11 cellular contexts compared by ENCODE assay signal in genomic region chr19:17108453-17108784, GRCh38. TPM values are rescaled to one million over a fixed set of nuclear protein-coding genes. Genes with fewer than 3 reads are reported as not detected.
DNase-seq lines count a peak whose midpoint lies in the region; ATAC-seq and TF ChIP-seq lines count a peak whose summit lies in the region.
"Had no signal": no experiment of that assay in that cellular context is flagged by ENCODE, and none has a peak within 500 bp of the region (broad histone marks: within the 10 kb centered on the region; RNA-seq: fewer than 3 reads in every experiment).

No MANE protein-coding gene starts in this region.

- no peak for ATAC-seq in activated naive CD4-positive, alpha-beta T cell treated with anti-CD3 and anti-CD28 coated beads, Interleukin-2, amount 50 U/mL, for 72 hours
- no peak for ATAC-seq in HG03196 (IDR thresholded peaks at IDR 0.05; ENCODE audit: unreplicated experiment)

- TF ChIP-seq CTCF in AG04450 (IDR thresholded peaks at IDR 0.05; ENCODE audit: low read depth, low read length) = no peak
- no peak for TF ChIP-seq CTCF in OCI-LY3 (IDR thresholded peaks at IDR 0.05; ENCODE audit: low read depth, low read length)
- TF ChIP-seq CTCF in esophagus squamous epithelium (IDR thresholded peaks at IDR 0.05) = no peak

- no peak overlapping the region for H4K8ac ChIP-seq in neuronal stem cell (ENCODE audit: low read depth, low read length)

- H3K9me3 ChIP-seq in AG04450 (ENCODE audit: control insufficient read depth, insufficient read depth, low read length) = no peaks in the 10 kb centered on the region
- H3K9me3 ChIP-seq in OCI-LY3 (ENCODE audit: insufficient read depth, low read length) = no peaks in the 10 kb centered on the region
- H3K9me3 ChIP-seq in esophagus squamous epithelium = no peaks in the 10 kb centered on the region
- no peaks in the 10 kb centered on the region for H3K9me3 ChIP-seq in neuronal stem cell (replicated peaks in 1 of 2; ENCODE audit: control insufficient read depth in 2 of 2, insufficient read depth in 1 of 2, low read depth in 1 of 2, low read length in 2 of 2)

- DNase-seq in AG04450 (ENCODE audit: low read depth, low spot score) (no peak), esophagus squamous epithelium (lab: John Stamatoyannopoulos, UW) (no peak), ureter (ENCODE audit: low spot score) (no peak), neuronal stem cell (ENCODE audit: low spot score) (no peak)
- DNase-seq in activated naive CD4-positive, alpha-beta T cell treated with anti-CD3 and anti-CD28 coated beads, Interleukin-2, amount 50 U/mL, for 72 hours (ENCODE audit: low spot score in 2 of 2) = no peak
- DNase-seq: small intestine; stimulated activated naive CD4-positive, alpha-beta T cell; T-helper 2 cell had no signal

- no peak overlapping the region for H2AK5ac ChIP-seq in neuronal stem cell (ENCODE audit: low read depth, low read length)

- H4K91ac ChIP-seq in neuronal stem cell (ENCODE audit: low read depth, low read length, poor library complexity) = no peak overlapping the region

- H3K9ac ChIP-seq in OCI-LY3 (ENCODE audit: low read length) = peak overlapping the region; percentile 26; the same call in 1 of the 2 replicates
- no peak overlapping the region for H3K9ac ChIP-seq in rectal smooth muscle tissue (ENCODE audit: low read length)
- no peak overlapping the region for H3K9ac ChIP-seq in neuronal stem cell (ENCODE audit: low read depth, low read length, poor library complexity)

- H3K14ac ChIP-seq in neuronal stem cell (ENCODE audit: low read length) = no peak overlapping the region

- H2BK5ac ChIP-seq in neuronal stem cell (ENCODE audit: low read length) = no peak overlapping the region

- peaks cover 0 to 1% of the 10 kb centered on the region in 2 donors for H3K36me3 Mint-ChIP-seq in activated naive CD4-positive, alpha-beta T cell treated with anti-CD3 and anti-CD28 coated beads, Interleukin-2, amount 50 U/mL, for 72 hours

- CTCF ChIA-PET in AG04450 (lab: Charles Lee) = no interaction called here

- H3K4me3 ChIP-seq in AG04450 (ENCODE audit: low read depth, low read length) (peak overlapping the region; percentile 15; the same call in 1 of the 2 replicates), OCI-LY3 (ENCODE audit: low read length) (no peak overlapping the region), esophagus squamous epithelium (peak overlapping the region in 1 of 4 donors; percentile 32), rectal smooth muscle tissue (ENCODE audit: low read length) (peak overlapping the region; percentile 7), neuronal stem cell (ENCODE audit: low read length in 2 of 2) (no peak overlapping the region)

- intact Hi-C loops in esophagus squamous epithelium (cut with DNase I) = no loop called here

- no peak overlapping the region for H2BK15ac ChIP-seq in neuronal stem cell (ENCODE audit: low read length)

- peaks cover 24% of the 10 kb centered on the region for H4K20me1 ChIP-seq in OCI-LY3 (ENCODE audit: insufficient read depth, low read length)

- no peaks in the 10 kb centered on the region for H3K9me3 Mint-ChIP-seq in activated naive CD4-positive, alpha-beta T cell treated with anti-CD3 and anti-CD28 coated beads, Interleukin-2, amount 50 U/mL, for 72 hours

- no peak overlapping the region for H3K18ac ChIP-seq in neuronal stem cell (ENCODE audit: low read length)

- no peak overlapping the region for H2BK120ac ChIP-seq in neuronal stem cell (ENCODE audit: low read depth, low read length)

- peak overlapping the region; percentile 21 for H3K4me2 ChIP-seq in OCI-LY3 (ENCODE audit: low read length)
- H3K4me2 ChIP-seq in neuronal stem cell (ENCODE audit: insufficient read depth, low read length, poor library complexity, severe bottlenecking) = no peak overlapping the region

- no peak overlapping the region for H3K23ac ChIP-seq in neuronal stem cell (ENCODE audit: low read depth, low read length, poor library complexity)

- WGBS in esophagus squamous epithelium, 2 donors = 47 to 60% methylated on average over 3 to 4 of the region's 4 CpGs
- WGBS in neuronal stem cell (ENCODE audit: extremely low coverage in 2 of 2, insufficient read length in 2 of 2, insufficient replicate concordance in 1 of 2), 2 donors = no CpG with 5 or more reads among the region's 4 CpGs

- no peak overlapping the region for H3K27ac Mint-ChIP-seq in activated naive CD4-positive, alpha-beta T cell treated with anti-CD3 and anti-CD28 coated beads, Interleukin-2, amount 50 U/mL, for 72 hours

- no peak overlapping the region for H2BK12ac ChIP-seq in neuronal stem cell (ENCODE audit: low read length)

- no peak overlapping the region for H2AFZ ChIP-seq in OCI-LY3 (ENCODE audit: low read depth, low read length)
- H2AFZ ChIP-seq in neuronal stem cell (ENCODE audit: low read length) = no peak overlapping the region

- TF ChIP-seq POLR2A in esophagus squamous epithelium (IDR thresholded peaks at IDR 0.05) = no peak

- H3K27me3 ChIP-seq in AG04450 (ENCODE audit: control insufficient read depth, insufficient read depth, low read length) (no peaks in the 10 kb centered on the region), OCI-LY3 (ENCODE audit: low read depth, low read length) (no peaks in the 10 kb centered on the region), esophagus squamous epithelium (no peaks in the 10 kb centered on the region), rectal smooth muscle tissue (ENCODE audit: control insufficient read depth, insufficient read depth, low read length) (no peaks in the 10 kb centered on the region), neuronal stem cell (ENCODE audit: control insufficient read depth in 3 of 3, insufficient read depth in 3 of 3, low read depth in 1 of 3, low read length in 3 of 3) (no peaks in the 10 kb centered on the region)

- peaks cover 10% of the 10 kb centered on the region for H3K79me1 ChIP-seq in neuronal stem cell (ENCODE audit: low read depth, low read length)

- peaks cover 32% of the 10 kb centered on the region for H3K36me3 ChIP-seq in OCI-LY3 (replicated peaks; ENCODE audit: low read depth, low read length)
- H3K36me3 ChIP-seq in esophagus squamous epithelium = peaks cover 0 to 50% (median 0%) of the 10 kb centered on the region in 3 donors
- H3K36me3 ChIP-seq in rectal smooth muscle tissue (ENCODE audit: control insufficient read depth, insufficient read depth, low read length) = peaks cover 24% of the 10 kb centered on the region
- H3K36me3 ChIP-seq in neuronal stem cell (replicated peaks in 1 of 2; ENCODE audit: control insufficient read depth in 2 of 2, insufficient read depth in 2 of 2, low read length in 2 of 2) = peaks cover 14 to 86% of the 10 kb centered on the region in 2 donors

- POLR2A ChIA-PET in AG04450 (lab: Yijun Ruan, JAX) = interaction anchor here (0.7 to 1.6 kb wide), 5 partner anchors 11 to 52 kb away, joined by 3 to 14 read pairs (median 4); no protein-coding TSS in a partner anchor

- H3K79me2 ChIP-seq in OCI-LY3 (ENCODE audit: low read length) = peaks cover 81% of the 10 kb centered on the region

- H3K4me1 ChIP-seq in OCI-LY3 (ENCODE audit: low read length) (peaks cover 75% of the 10 kb centered on the region), esophagus squamous epithelium (peaks cover 24 to 56% (median 27%) of the 10 kb centered on the region in 3 donors), rectal smooth muscle tissue (ENCODE audit: control insufficient read depth, insufficient read depth, low read length) (peaks cover 14% of the 10 kb centered on the region), neuronal stem cell (ENCODE audit: control insufficient read depth in 2 of 2, insufficient read depth in 1 of 2, low read depth in 1 of 2, low read length in 2 of 2) (peaks cover 0 to 3% of the 10 kb centered on the region in 2 donors)

- no peak overlapping the region for H3K4ac ChIP-seq in neuronal stem cell (ENCODE audit: low read length)

- peak overlapping the region; percentile 90 for H3K27ac ChIP-seq in AG04450 (ENCODE audit: low read depth, low read length)
- H3K27ac ChIP-seq in OCI-LY3 (ENCODE audit: low read length) = peak overlapping the region; percentile 52
- peak overlapping the region; percentile 70 to 94 (median 83) for H3K27ac ChIP-seq in esophagus squamous epithelium
- H3K27ac ChIP-seq in rectal smooth muscle tissue (ENCODE audit: low read depth, low read length) = peak overlapping the region; percentile 92
- H3K27ac ChIP-seq in neuronal stem cell (replicated peaks; ENCODE audit: low read length) = no peak overlapping the region

RNA-seq across cellular contexts. Expression of gene MYO9B, which starts 32.8 kb away (rescaled TPM):
- polyA plus RNA-seq in AG04450 (2011; rRNA removed) = 34.5 and 42.5 TPM in 2 replicates
- polyA minus RNA-seq in AG04450 (2011; rRNA and poly(A)+ RNA removed) = 81.8 and 112 TPM in 2 replicates
- total RNA-seq in esophagus squamous epithelium = 10 to 100 TPM; 25.5 to 60.5 (median 39.5) TPM
- 77.3 TPM for total RNA-seq in ureter
- 100 to 1,000 TPM; 112 to 142 TPM for total RNA-seq in activated naive CD4-positive, alpha-beta T cell treated with anti-CD3 and anti-CD28 coated beads, Interleukin-2, amount 50 U/mL, for 72 hours
- polyA plus RNA-seq in neuronal stem cell (2013, experiment 1 of 2) = 22.7 TPM
- polyA plus RNA-seq in neuronal stem cell (2013, experiment 2 of 2) = 23.8 TPM

RNA-seq across cellular contexts. Expression of gene HAUS8, which starts 33.2 kb away (rescaled TPM):
- 4.6 and 4.9 TPM in 2 replicates for polyA plus RNA-seq in AG04450 (2011; rRNA removed)
- 2.3 and 3.7 TPM in 2 replicates for polyA minus RNA-seq in AG04450 (2011; rRNA and poly(A)+ RNA removed)
- 1 to 10 TPM; 3.0 to 5.8 (median 3.2) TPM for total RNA-seq in esophagus squamous epithelium
- total RNA-seq in ureter = 10.8 TPM
- total RNA-seq in activated naive CD4-positive, alpha-beta T cell treated with anti-CD3 and anti-CD28 coated beads, Interleukin-2, amount 50 U/mL, for 72 hours = 10 to 100 TPM; 31.6 to 57.1 TPM
- 26.5 TPM for polyA plus RNA-seq in neuronal stem cell (2013, experiment 1 of 2)
- polyA plus RNA-seq in neuronal stem cell (2013, experiment 2 of 2) = 27.2 TPM

Comparison
In these comparisons a context has a peak if more than half of its experiments do, and no peak if none do; other contexts are left out.
1. H3K4me3 ChIP-seq: peak in AG04450 (single experiment) and rectal smooth muscle tissue (single experiment); none in OCI-LY3 (single experiment) and neuronal stem cell (0 of 2).